Comparison of ENCODE assay signal across 17 cellular contexts in genomic region chr5:98492258-98492657, GRCh38.
DNase-seq lines count a peak whose midpoint lies in the region; ATAC-seq, FAIRE-seq and TF ChIP-seq lines count a peak whose summit lies in the region.
"Had no signal": no experiment of that assay in that cellular context is flagged by ENCODE, and none has a peak within 500 bp of the region (broad histone marks: within the 10 kb centered on the region; RNA-seq: fewer than 3 reads in every experiment).

No MANE protein-coding gene starts in this region.

- ATAC-seq in T-cell (replicated peaks in 1 of 4) = peak in 3 of 4 experiments; percentile 40 to 76 (median 55)
- ATAC-seq: activated naive CD4-positive, alpha-beta T cell treated with anti-CD3 and anti-CD28 coated beads, Interleukin-2, amount 50 U/mL, for 72 hours; natural killer cell treated with Interleukin-12 subunit alpha and Interleukin-12 subunit beta and Interleukin-15 and Interleukin-18, amount 100 ng/mL, for 72 hours; Right ventricle myocardium inferior had no signal

- H3K36me3 ChIP-seq in tibial nerve = no peaks in the 10 kb centered on the region

- no peaks in the 10 kb centered on the region for H3K27me3 ChIP-seq in tibial nerve

- H3K4me1 Mint-ChIP-seq in activated naive CD4-positive, alpha-beta T cell treated with anti-CD3 and anti-CD28 coated beads, Interleukin-2, amount 10 ng/mL, durations not matched to agents 7 days and 5 days = peaks cover 45% of the 10 kb centered on the region
- H3K4me1 Mint-ChIP-seq in T-cell = peaks cover 0 to 11% (median 2%) of the 10 kb centered on the region in 3 donors

- H3K4me1 ChIP-seq in tibial nerve = no peaks in the 10 kb centered on the region

- no peaks in the 10 kb centered on the region for H3K27me3 Mint-ChIP-seq in activated naive CD4-positive, alpha-beta T cell treated with anti-CD3 and anti-CD28 coated beads, Interleukin-2, amount 10 ng/mL, durations not matched to agents 7 days and 5 days
- H3K27me3 Mint-ChIP-seq in T-cell = no peaks in the 10 kb centered on the region
- H3K27me3 Mint-ChIP-seq: natural killer cell treated with Interleukin-12 subunit alpha and Interleukin-12 subunit beta and Interleukin-15 and Interleukin-18, amount 100 ng/mL, for 72 hours had no signal

- no peak for FAIRE-seq in GM12891 (lab: Jason Lieb, UNC)

- 89 to 90% methylated on average over 1 of the region's 1 CpG for WGBS in tibial nerve, 2 donors

- peak overlapping the region; percentile 85 for H3K27ac Mint-ChIP-seq in activated naive CD4-positive, alpha-beta T cell treated with anti-CD3 and anti-CD28 coated beads, Interleukin-2, amount 10 ng/mL, durations not matched to agents 7 days and 5 days
- peak overlapping the region in 1 of 2 donors; percentile 76 for H3K27ac Mint-ChIP-seq in T-cell
- H3K27ac Mint-ChIP-seq: activated naive CD4-positive, alpha-beta T cell treated with anti-CD3 and anti-CD28 coated beads, Interleukin-2, amount 50 U/mL, for 72 hours; natural killer cell treated with Interleukin-12 subunit alpha and Interleukin-12 subunit beta and Interleukin-15 and Interleukin-18, amount 100 ng/mL, for 72 hours had no signal

- no peak for TF ChIP-seq CTCF in tibial nerve (IDR thresholded peaks at IDR 0.05)

- POLR2A ChIA-PET in T-cell (lab: Charles Lee) = no interaction called here

- peak overlapping the region; percentile 44 for H3K27ac ChIP-seq in epithelial cell of prostate
- H3K27ac ChIP-seq in tibial nerve = no peak overlapping the region

- TF ChIP-seq EP300 in tibial nerve (IDR thresholded peaks at IDR 0.05) = no peak

- peaks cover 0 to 11% (median 0%) of the 10 kb centered on the region in 4 donors for H3K9me3 ChIP-seq in tibial nerve

- peaks cover 7% of the 10 kb centered on the region for H3K36me3 Mint-ChIP-seq in activated naive CD4-positive, alpha-beta T cell treated with anti-CD3 and anti-CD28 coated beads, Interleukin-2, amount 10 ng/mL, durations not matched to agents 7 days and 5 days
- peaks cover 4% of the 10 kb centered on the region for H3K36me3 Mint-ChIP-seq in T-cell
- H3K36me3 Mint-ChIP-seq: activated naive CD4-positive, alpha-beta T cell treated with anti-CD3 and anti-CD28 coated beads, Interleukin-2, amount 50 U/mL, for 72 hours had no signal

- CTCF ChIA-PET in activated naive CD4-positive, alpha-beta T cell treated with anti-CD3 and anti-CD28 coated beads, Interleukin-2, amount 10 ng/mL, durations not matched to agents 7 days and 5 days (lab: Charles Lee) = no interaction called here
- CTCF ChIA-PET in T-cell (lab: Charles Lee) = no interaction called here

- TF ChIP-seq POLR2A in tibial nerve (IDR thresholded peaks at IDR 0.05) (no peak), GM12891 (IDR thresholded peaks at IDR 0.05; ENCODE audit: low read depth, low read length) (no peak)

- no peak overlapping the region for H3K4me3 ChIP-seq in tibial nerve

- H3K9me3 Mint-ChIP-seq in activated naive CD4-positive, alpha-beta T cell treated with anti-CD3 and anti-CD28 coated beads, Interleukin-2, amount 10 ng/mL, durations not matched to agents 7 days and 5 days = peaks cover 18% of the 10 kb centered on the region
- peaks cover 12 to 20% (median 16%) of the 10 kb centered on the region in 3 donors for H3K9me3 Mint-ChIP-seq in T-cell

- peak overlapping the region; percentile 27 for H3K4me3 Mint-ChIP-seq in activated naive CD4-positive, alpha-beta T cell treated with anti-CD3 and anti-CD28 coated beads, Interleukin-2, amount 10 ng/mL, durations not matched to agents 7 days and 5 days
- H3K4me3 Mint-ChIP-seq in T-cell = no peak overlapping the region
- H3K4me3 Mint-ChIP-seq: natural killer cell treated with Interleukin-12 subunit alpha and Interleukin-12 subunit beta and Interleukin-15 and Interleukin-18, amount 100 ng/mL, for 72 hours had no signal

- peak; percentile 50 for DNase-seq in activated naive CD4-positive, alpha-beta T cell treated with anti-CD3 and anti-CD28 coated beads, Interleukin-2, amount 10 ng/mL, durations not matched to agents 7 days and 5 days
- DNase-seq in activated naive CD4-positive, alpha-beta T cell (lab: John Stamatoyannopoulos, UW) = no peak
- DNase-seq in T-cell (no peak), epithelial cell of prostate (ENCODE audit: low read depth, low spot score) (peak; percentile 22), renal cortical epithelial cell (ENCODE audit: low read depth) (peak; percentile 11), tibial nerve (ENCODE audit: low spot score in 2 of 2) (no peak), foreskin melanocyte (no peak), GM12891 (ENCODE audit: insufficient read length, low spot score) (no peak)
- DNase-seq: activated CD4-positive, alpha-beta T cell treated with anti-CD3 and anti-CD28 coated beads, Interleukin-2, amount 50 U/mL, for 48 hours; C1 segment of cervical spinal cord; hippocampal formation; mesendoderm; NCI-H187 treated with DMSO at 0.1 percent for 48 hours; stimulated activated CD4-positive, alpha-beta T cell treated with anti-CD3 and anti-CD28 coated beads, Interleukin-2, amount 100 ng/mL, for 48 hours had no signal

TF ChIP-seq in GM12891, 5 proteins besides CTCF, POLR2A, EP300 and RAD21:
- no peak for TF ChIP-seq POLR2AphosphoS5 (IDR thresholded peaks at IDR 0.05; ENCODE audit: low read depth, low read length)
- no peak for TF ChIP-seq POU2F2 (IDR thresholded peaks at IDR 0.05; ENCODE audit: low read depth, low read length)
- TF ChIP-seq PAX5 (IDR thresholded peaks at IDR 0.05; ENCODE audit: insufficient read depth, low read length, severe bottlenecking) = no peak
- no peak for TF ChIP-seq SPI1 (IDR thresholded peaks at IDR 0.05; ENCODE audit: low read depth, low read length)
- TF ChIP-seq TAF1 (IDR thresholded peaks at IDR 0.05; ENCODE audit: low read depth, low read length) = no peak

Comparison
In these comparisons a context has a peak if more than half of its experiments do, and no peak if none do; other contexts are left out.
1. DNase-seq: peak in activated naive CD4-positive, alpha-beta T cell treated with anti-CD3 and anti-CD28 coated beads, Interleukin-2, amount 10 ng/mL, durations not matched to agents 7 days and 5 days (single experiment), epithelial cell of prostate (single experiment) and renal cortical epithelial cell (single experiment); none in activated naive CD4-positive, alpha-beta T cell (0 of 4), T-cell (0 of 34), tibial nerve (0 of 2), foreskin melanocyte (single experiment) and GM12891 (single experiment).